8 cellular contexts compared by ENCODE assay signal in the genomic region with DNA sequence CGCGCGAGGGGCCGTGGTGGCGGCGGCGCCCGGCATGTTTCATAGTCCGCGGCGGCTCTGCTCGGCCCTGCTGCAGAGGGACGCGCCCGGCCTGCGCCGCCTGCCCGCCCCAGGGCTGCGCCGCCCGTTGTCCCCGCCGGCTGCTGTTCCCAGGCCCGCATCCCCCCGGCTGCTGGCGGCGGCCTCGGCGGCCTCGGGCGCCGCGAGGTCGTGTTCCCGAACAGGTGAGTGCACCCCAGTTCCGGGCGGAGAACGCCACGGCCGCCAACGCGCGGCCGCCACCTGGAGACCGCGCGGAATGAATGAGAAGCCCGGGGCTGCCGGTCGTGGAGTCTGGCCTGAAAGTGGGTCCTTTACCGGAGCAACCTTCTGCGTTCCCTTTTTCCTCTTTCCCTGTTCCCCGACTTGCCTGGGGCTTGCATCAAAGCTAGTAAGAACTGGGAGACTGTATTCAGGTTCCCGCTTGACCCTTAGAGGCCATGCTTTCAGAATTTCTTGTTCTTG. TPM values are rescaled to one million over a fixed set of nuclear protein-coding genes. Genes with fewer than 3 reads are reported as not detected.
DNase-seq lines count a peak whose midpoint lies in the region; ATAC-seq and TF ChIP-seq lines count a peak whose summit lies in the region.

No MANE protein-coding gene starts in this region.

- H3K4me3 Mint-ChIP-seq in CD4-positive, CD25-positive, alpha-beta regulatory T cell = peak overlapping the region; percentile 78 to 96 (median 90)

- WGBS in right lobe of liver (ENCODE audit: insufficient coverage, low coverage, low lambda C conversion rate, missing lambda C conversion rate) = 0% methylated on average over 6 of the region's 54 CpGs

- no peak for TF ChIP-seq CTCF in right lobe of liver (IDR thresholded peaks at IDR 0.05)

- DNase-seq in CD4-positive, CD25-positive, alpha-beta regulatory T cell = peak in 2 of 3 donors; percentile 31 to 54
- DNase-seq in T-helper 2 cell (peak in 3 of 5 experiments; percentile 23 to 50 (median 30)), cerebellar cortex (ENCODE audit: low spot score) (peak; percentile 51), right lobe of liver (peak; percentile 63 to 76 (median 65)), GM19240 (ENCODE audit: insufficient read length, low spot score) (no peak)
- peak in 2 of 3 experiments; percentile 8 to 44 for DNase-seq in stimulated activated CD4-positive, alpha-beta T cell treated with anti-CD3 and anti-CD28 coated beads, TNF-alpha, amount 100 ng/mL, for 24 hours (ENCODE audit: low read depth in 3 of 3)

- H3K4me1 Mint-ChIP-seq in CD4-positive, CD25-positive, alpha-beta regulatory T cell = peaks cover 9 to 30% (median 19%) of the 10 kb centered on the region in 4 donors

- TF ChIP-seq POLR2A in right lobe of liver (IDR thresholded peaks at IDR 0.05) = peak; percentile 63

- no peaks in the 10 kb centered on the region for H3K9me3 Mint-ChIP-seq in CD4-positive, CD25-positive, alpha-beta regulatory T cell

- peak; percentile 10 to 13 for ATAC-seq in CD4-positive, CD25-positive, alpha-beta regulatory T cell (ENCODE audit: low read depth in 2 of 2)
- ATAC-seq in GM19328 (IDR thresholded peaks at IDR 0.05; ENCODE audit: unreplicated experiment) (peak; percentile 37), HG03442 (IDR thresholded peaks at IDR 0.05; ENCODE audit: unreplicated experiment) (peak; percentile 26), right lobe of liver (peak; percentile 9 to 45 (median 32))

- no peaks in the 10 kb centered on the region for H3K9me3 ChIP-seq in CD4-positive, CD25-positive, alpha-beta regulatory T cell (ENCODE audit: control insufficient read depth in 2 of 2, low read length in 2 of 2)
- no peaks in the 10 kb centered on the region for H3K9me3 ChIP-seq in right lobe of liver

- H3K27me3 Mint-ChIP-seq in CD4-positive, CD25-positive, alpha-beta regulatory T cell = no peaks in the 10 kb centered on the region

- no peaks in the 10 kb centered on the region for H3K36me3 Mint-ChIP-seq in CD4-positive, CD25-positive, alpha-beta regulatory T cell

- H3K36me3 ChIP-seq in CD4-positive, CD25-positive, alpha-beta regulatory T cell (ENCODE audit: control insufficient read depth, insufficient read depth, low read length) = no peaks in the 10 kb centered on the region
- H3K36me3 ChIP-seq in right lobe of liver = no peaks in the 10 kb centered on the region

- intact Hi-C loops in right lobe of liver (cut with DNase I) = no loop called here

- H3K27ac ChIP-seq in CD4-positive, CD25-positive, alpha-beta regulatory T cell (ENCODE audit: insufficient read depth, low read length, poor library complexity, severe bottlenecking) = peak overlapping the region; percentile 85
- H3K27ac ChIP-seq in right lobe of liver = peak overlapping the region; percentile 95 to 98 (median 96)

- H3K27me3 ChIP-seq in CD4-positive, CD25-positive, alpha-beta regulatory T cell (ENCODE audit: control insufficient read depth, insufficient read depth, low read length) = no peaks in the 10 kb centered on the region
- no peaks in the 10 kb centered on the region for H3K27me3 ChIP-seq in right lobe of liver

- H3K4me3 ChIP-seq in CD4-positive, CD25-positive, alpha-beta regulatory T cell (ENCODE audit: low read depth, low read length) = peak overlapping the region; percentile 86
- H3K4me3 ChIP-seq in right lobe of liver = peak overlapping the region; percentile 58 to 82 (median 65)

- peak overlapping the region in 2 of 3 donors; percentile 67 to 79 for H3K27ac Mint-ChIP-seq in CD4-positive, CD25-positive, alpha-beta regulatory T cell

- H3K4me1 ChIP-seq in CD4-positive, CD25-positive, alpha-beta regulatory T cell (ENCODE audit: control insufficient read depth, insufficient read depth, low read length, poor library complexity, severe bottlenecking) = peaks cover 20% of the 10 kb centered on the region
- peaks cover 0 to 28% (median 6%) of the 10 kb centered on the region in 4 donors for H3K4me1 ChIP-seq in right lobe of liver

RNA-seq across cellular contexts. Expression of gene NOCT, which starts 0.4 kb away (rescaled TPM):
- total RNA-seq in CD4-positive, CD25-positive, alpha-beta regulatory T cell = 14.6 TPM
- under 1 TPM in 3 of 4 donors, not detected in 1; 0.14 to 0.44 (median 0.24) TPM for polyA plus RNA-seq in CD4-positive, CD25-positive, alpha-beta regulatory T cell
- total RNA-seq in right lobe of liver = 10 to 100 TPM in 3 of 6 experiments, 1 to 10 TPM in 3; 3.5 to 20.5 (median 9.7) TPM
